ENCODE assay signal across 27 cellular contexts in genomic region chr12:5512585-5512970, GRCh38.
"Had no signal": no experiment of that assay in that cellular context is flagged by ENCODE, and none has a peak within 500 bp of the region (broad histone marks: within the 10 kb centered on the region; RNA-seq: fewer than 3 reads in every experiment).

No MANE protein-coding gene starts in this region.

- H3K4me3 Mint-ChIP-seq: activated T-cell treated with anti-CD3 and anti-CD28 coated beads, Interleukin-2, amount 50 U/mL, for 24 hours; dendritic cell treated with granulocyte-macrophage colony-stimulating factor and Interleukin-4, amounts not matched to agents 40 ng/mL and 50 ng/mL, for 4 days; mesothelial cell of epicardium; naive B cell; neural crest cell had no signal

- H3K36me3 Mint-ChIP-seq: mesothelial cell of epicardium, naive B cell had no signal

- H3K27me3 ChIP-seq: brain microvascular endothelial cell, uterus had no signal

- H3K27ac Mint-ChIP-seq: activated T-cell treated with anti-CD3 and anti-CD28 coated beads, Interleukin-2, amount 50 U/mL, for 24 hours; dendritic cell treated with granulocyte-macrophage colony-stimulating factor and Interleukin-4, amounts not matched to agents 40 ng/mL and 50 ng/mL, for 4 days; mesothelial cell of epicardium; naive B cell had no signal

- H3K27ac ChIP-seq: brain microvascular endothelial cell, epithelial cell of prostate, esophagus squamous epithelium, skin epidermis, thoracic aorta, uterus had no signal

- H3K4me3 ChIP-seq: esophagus squamous epithelium, skin epidermis, thoracic aorta, uterus had no signal

- H3K4me1 ChIP-seq: uterus had no signal

- H3K9me3 ChIP-seq: esophagus squamous epithelium, thoracic aorta, uterus had no signal

- H3K36me3 ChIP-seq: brain microvascular endothelial cell, esophagus squamous epithelium, thoracic aorta, uterus had no signal

- DNase-seq: activated CD4-positive, alpha-beta T cell treated with anti-CD3 and anti-CD28 coated beads for 4 hours; activated CD4-positive, alpha-beta T cell treated with anti-CD3 and anti-CD28 coated beads, Interleukin-2, amount 50 U/mL, for 48 hours; activated CD4-positive, CD25-positive, alpha-beta regulatory T cell; activated CD8-positive, alpha-beta memory T cell treated with anti-CD3 and anti-CD28 coated beads for 24 hours; activated CD8-positive, alpha-beta memory T cell treated with anti-CD3 and anti-CD28 coated beads, Interleukin-2, amount 50 U/mL, for 4 hours; activated gamma-delta T cell treated with Interleukin-2 at 50 U/mL for 16 hours; activated naive CD4-positive, alpha-beta T cell treated with anti-CD3 and anti-CD28 coated beads, Interleukin-2, amount 50 U/mL, for 16 hours; activated T-cell treated with anti-CD3 and anti-CD28 coated beads, Interleukin-2, amount 50 U/mL, for 24 hours; amniotic stem cell; brain microvascular endothelial cell; effector CD4-positive, alpha-beta T cell; esophagus squamous epithelium; foreskin melanocyte; mammary epithelial cell; naive B cell; nucleus accumbens; stimulated activated CD4-positive, alpha-beta T cell treated with anti-CD3 and anti-CD28 coated beads, Interleukin-12 subunit alpha, Interleukin-12 subunit beta, amount 100 ng/mL, for 4 hours; stimulated activated CD4-positive, alpha-beta T cell treated with anti-CD3 and anti-CD28 coated beads, Interleukin-4, amount 100 ng/mL, for 1 hour; stimulated activated naive CD8-positive, alpha-beta T cell treated with anti-CD3 and anti-CD28 coated beads, Interleukin-15, Interleukin-2, amounts not matched to agents 100 U/mL and 50 U/mL, for 24 hours; trophoblast cell; uterus had no signal

- H3K9me3 Mint-ChIP-seq: activated T-cell treated with anti-CD3 and anti-CD28 coated beads, Interleukin-2, amount 50 U/mL, for 24 hours; dendritic cell treated with granulocyte-macrophage colony-stimulating factor and Interleukin-4, amounts not matched to agents 40 ng/mL and 50 ng/mL, for 4 days; mesothelial cell of epicardium; naive B cell; neural crest cell had no signal

- H3K4me1 Mint-ChIP-seq: naive B cell had no signal

- ATAC-seq: stimulated activated naive CD8-positive, alpha-beta T cell treated with anti-CD3 and anti-CD28 coated beads, Interleukin-15, Interleukin-2, amounts not matched to agents 100 U/mL and 50 U/mL, for 24 hours had no signal
